In the genomic region with DNA sequence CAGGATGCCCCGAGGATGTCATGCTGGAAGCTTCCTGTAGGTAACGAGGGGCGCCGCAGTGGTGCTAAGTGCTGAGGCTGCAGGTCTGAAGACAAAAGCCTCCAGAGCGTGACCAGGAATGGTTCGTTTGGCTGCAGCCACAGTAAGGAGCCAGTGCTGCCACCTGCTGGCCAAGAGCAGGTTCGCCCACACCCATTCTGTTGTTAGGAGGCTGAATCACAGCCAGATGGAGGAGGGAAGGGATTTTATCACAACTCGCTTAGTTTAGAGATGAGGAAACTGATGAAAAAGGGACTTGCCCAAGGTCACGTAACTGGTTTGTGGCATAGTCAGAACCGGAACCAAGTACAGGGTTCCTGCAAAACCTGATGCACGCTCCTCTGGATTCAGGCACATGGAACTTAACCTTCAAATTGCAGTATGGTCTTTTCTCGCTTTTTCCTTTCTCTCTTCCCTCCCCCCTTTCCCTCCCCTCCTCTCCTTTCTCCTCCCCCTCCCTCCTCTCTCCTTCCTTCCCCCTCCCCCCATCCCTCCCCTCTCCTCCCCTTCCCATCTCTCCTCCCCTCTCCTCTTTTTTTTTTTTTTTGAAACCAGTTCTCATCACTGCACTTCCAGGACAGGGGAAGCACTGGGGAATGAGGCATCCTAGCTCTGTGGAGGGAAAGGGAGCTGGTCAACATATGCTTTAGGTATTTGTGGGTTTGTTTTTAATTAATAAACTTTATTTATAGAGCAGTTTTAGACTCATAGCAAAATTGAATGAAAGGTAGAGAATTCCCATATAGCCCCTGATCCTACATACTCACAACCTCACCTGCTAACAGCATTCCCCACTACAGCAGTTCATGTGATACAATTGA, we compare ENCODE assay signal across 8 cellular contexts.
A peak's percentile ranks its signal among the peaks of the same experiment; 100 is the strongest.
DNase-seq lines count a peak whose midpoint lies in the region; ATAC-seq and TF ChIP-seq lines count a peak whose summit lies in the region.

No MANE protein-coding gene starts in this region.

- H3K36me3 Mint-ChIP-seq in natural killer cell treated with Interleukin-12 subunit alpha and Interleukin-12 subunit beta and Interleukin-15 and Interleukin-18, amount 100 ng/mL, for 72 hours, result no peaks in the 10 kb centered on the region

- peak overlapping the region; percentile 91 for H3K27ac Mint-ChIP-seq in natural killer cell treated with Interleukin-12 subunit alpha and Interleukin-12 subunit beta and Interleukin-15 and Interleukin-18, amount 100 ng/mL, for 72 hours

- H3K4me2 ChIP-seq in Karpas-422 (ENCODE audit: low read depth, low read length, poor library complexity, severe bottlenecking), result peak overlapping the region; percentile 27

- H3K4me3 Mint-ChIP-seq in natural killer cell treated with Interleukin-12 subunit alpha and Interleukin-12 subunit beta and Interleukin-15 and Interleukin-18, amount 100 ng/mL, for 72 hours, result peak overlapping the region; percentile 67

- peak; percentile 94 to 95 for ATAC-seq in natural killer cell treated with Interleukin-12 subunit alpha and Interleukin-12 subunit beta and Interleukin-15 and Interleukin-18, amount 100 ng/mL, for 72 hours

- TF ChIP-seq CTCF in esophagus squamous epithelium (IDR thresholded peaks at IDR 0.05), result peak; percentile 91 to 99 (median 96)

- no peak overlapping the region for H3K27ac ChIP-seq in Karpas-422 (ENCODE audit: low read length)
- peak overlapping the region in 1 of 4 donors; percentile 21 for H3K27ac ChIP-seq in esophagus squamous epithelium

- no peaks in the 10 kb centered on the region for H3K79me2 ChIP-seq in Karpas-422 (ENCODE audit: low read length)

- no peaks in the 10 kb centered on the region for H3K27me3 Mint-ChIP-seq in natural killer cell treated with Interleukin-12 subunit alpha and Interleukin-12 subunit beta and Interleukin-15 and Interleukin-18, amount 100 ng/mL, for 72 hours

- H3K36me3 ChIP-seq in Karpas-422 (ENCODE audit: insufficient read depth, low read length) (no peaks in the 10 kb centered on the region), esophagus squamous epithelium (no peaks in the 10 kb centered on the region)

- peaks cover 22 to 27% of the 10 kb centered on the region in 2 donors for H3K4me1 Mint-ChIP-seq in natural killer cell treated with Interleukin-12 subunit alpha and Interleukin-12 subunit beta and Interleukin-15 and Interleukin-18, amount 100 ng/mL, for 72 hours (ENCODE audit: low read depth in 2 of 2)

- peak overlapping the region; percentile 12; the same call in 1 of the 2 replicates for H2AFZ ChIP-seq in Karpas-422 (ENCODE audit: low read length)

- no peaks in the 10 kb centered on the region for H3K9me3 Mint-ChIP-seq in natural killer cell treated with Interleukin-12 subunit alpha and Interleukin-12 subunit beta and Interleukin-15 and Interleukin-18, amount 100 ng/mL, for 72 hours

- intact Hi-C loops in esophagus squamous epithelium (cut with DNase I), result loop anchor here (5.0 kb wide), 1 partner anchor 86 kb away; no protein-coding TSS in a partner anchor

- DNase-seq in EL, result peak; percentile 94
- peak; percentile 74 for DNase-seq in GOT3 (lab: John Stamatoyannopoulos, UW)
- DNase-seq in Karpas-422, result peak; percentile 97
- peak; percentile 87 for DNase-seq in activated T-cell treated with anti-CD3 and anti-CD28 coated beads for 48 hours (ENCODE audit: low read depth)
- peak; percentile 75 for DNase-seq in esophagus squamous epithelium (lab: John Stamatoyannopoulos, UW)
- DNase-seq in natural killer cell treated with Interleukin-12 subunit alpha and Interleukin-12 subunit beta and Interleukin-15 and Interleukin-18, amount 100 ng/mL, for 72 hours (ENCODE audit: low spot score), result peak; percentile 90
- peak; percentile 87 for DNase-seq in stimulated activated naive CD4-positive, alpha-beta T cell treated with Interleukin-2 at 50 U/mL for 16 hours (lab: John Stamatoyannopoulos, UW)

- no peak for TF ChIP-seq POLR2A in esophagus squamous epithelium (IDR thresholded peaks at IDR 0.05)

- no peaks in the 10 kb centered on the region for H4K20me1 ChIP-seq in Karpas-422 (ENCODE audit: insufficient read depth, low read depth, low read length)

- H3K9me3 ChIP-seq in Karpas-422 (ENCODE audit: low read length) (no peaks in the 10 kb centered on the region), esophagus squamous epithelium (no peaks in the 10 kb centered on the region)

- no peak overlapping the region for H3K9ac ChIP-seq in Karpas-422 (ENCODE audit: low read length)

- H3K9me2 ChIP-seq in Karpas-422 (replicated peaks; ENCODE audit: insufficient read depth, low read length), result no peaks in the 10 kb centered on the region

- no peaks in the 10 kb centered on the region; the same call in 1 of the 2 replicates for H3K4me1 ChIP-seq in Karpas-422 (ENCODE audit: low read length)
- H3K4me1 ChIP-seq in esophagus squamous epithelium, result peaks cover 0 to 49% (median 20%) of the 10 kb centered on the region in 3 donors

- H3K27me3 ChIP-seq in Karpas-422 (ENCODE audit: low read length) (no peaks in the 10 kb centered on the region), esophagus squamous epithelium (no peaks in the 10 kb centered on the region)

- H3K4me3 ChIP-seq in Karpas-422 (ENCODE audit: low read length), result no peak overlapping the region
- peak overlapping the region in 1 of 4 donors; percentile 27 for H3K4me3 ChIP-seq in esophagus squamous epithelium

- 6 to 8% methylated on average over 7 to 12 of the region's 12 CpGs for WGBS in esophagus squamous epithelium, 2 donors

TF ChIP-seq in PFSK-1, 5 proteins besides CTCF, POLR2A, EP300 and RAD21:
- TF ChIP-seq POLR2AphosphoS5 (IDR thresholded peaks at IDR 0.05; ENCODE audit: low read depth, low read length) (no peak), SIN3A (IDR thresholded peaks at IDR 0.05; ENCODE audit: borderline replicate concordance, insufficient read depth, low read length) (no peak), REST (IDR thresholded peaks at IDR 0.05; ENCODE audit: insufficient read depth in 1 of 2, low read depth in 2 of 2, low read length in 2 of 2) (0 out of 4 replicates have a peak, but pooled peaks of 1 of the 2 experiments have one; percentile 26), TAF1 (IDR thresholded peaks at IDR 0.05; ENCODE audit: borderline replicate concordance, insufficient read depth, low read length) (no peak), FOXP2 (optimal IDR thresholded peaks at IDR 0.05; ENCODE audit: borderline replicate concordance, extremely low read depth, extremely low read length, insufficient read depth) (peak; percentile 80)
TF ChIP-seq in PFSK-1: peak in this region for 2.
